18 cellular contexts compared by ENCODE assay signal in genomic region chr3:116176974-116177555, GRCh38.
DNase-seq lines count a peak whose midpoint lies in the region; ATAC-seq and TF ChIP-seq lines count a peak whose summit lies in the region.
"Had no signal": no experiment of that assay in that cellular context is flagged by ENCODE, and none has a peak within 500 bp of the region (broad histone marks: within the 10 kb centered on the region; RNA-seq: fewer than 3 reads in every experiment).

No MANE protein-coding gene starts in this region.

- no peaks in the 10 kb centered on the region for H3K36me3 ChIP-seq in SK-N-SH (replicated peaks in 1 of 2; ENCODE audit: control insufficient read depth in 1 of 2, insufficient read depth in 2 of 2, low read length in 1 of 2)
- H3K36me3 ChIP-seq: BE2C; BLaER1 treated with 17β-estradiol and CSF1 and Interleukin-3, amounts not matched to agents 10 nM and 100 nM; HAP-1 had no signal

- H3K27me3 ChIP-seq in SK-N-SH (ENCODE audit: insufficient read depth): no peaks in the 10 kb centered on the region
- H3K27me3 ChIP-seq: BE2C; BLaER1 treated with 17β-estradiol and CSF1 and Interleukin-3, amounts not matched to agents 10 nM and 100 nM had no signal

- no peaks in the 10 kb centered on the region for H3K79me2 ChIP-seq in SK-N-SH (ENCODE audit: insufficient read depth)

- DNase-seq in SK-N-SH: no peak
- DNase-seq in fibroblast of peridontal ligament (ENCODE audit: extremely low read depth): peak; percentile 36
- no peak for DNase-seq in mesothelial cell of epicardium (ENCODE audit: low spot score in 2 of 2, unreplicated experiment in 2 of 2)
- no peak for DNase-seq in activated CD4-positive, CD25-positive, alpha-beta regulatory T cell treated with anti-CD3 and anti-CD28 coated beads, Interleukin-2, amount 50 U/mL, for 72 hours
- DNase-seq in COLO829 (ENCODE audit: low spot score): no peak
- DNase-seq: ACHN; AML-193; BE2C; Caco-2; CD4-positive, alpha-beta T cell; DMS153; DND-41; GOT3; HFFc6 had no signal

- peak overlapping the region; percentile 31 for H3K27ac Mint-ChIP-seq in mesothelial cell of epicardium
- H3K27ac Mint-ChIP-seq: CD14-positive monocyte; CD4-positive, alpha-beta T cell; HFFc6 had no signal

- TF ChIP-seq CTCF in SK-N-SH (IDR thresholded peaks at IDR 0.05) (no peak), mesothelial cell of epicardium (IDR thresholded peaks at IDR 0.05; ENCODE audit: unreplicated experiment) (no peak)

- H3K27ac ChIP-seq in SK-N-SH (ENCODE audit: low read depth in 2 of 2, low read length in 1 of 2): peak overlapping the region; percentile 33 to 85; a peak in 2 of 4 replicates
- H3K27ac ChIP-seq: BLaER1 treated with 17β-estradiol and CSF1 and Interleukin-3, amounts not matched to agents 10 nM and 100 nM had no signal

- H3K9me3 Mint-ChIP-seq in mesothelial cell of epicardium: no peaks in the 10 kb centered on the region
- H3K9me3 Mint-ChIP-seq: CD4-positive, alpha-beta T cell had no signal

- no peaks in the 10 kb centered on the region; a peak in 1 of 4 replicates for H3K4me1 ChIP-seq in SK-N-SH (ENCODE audit: control insufficient read depth in 1 of 2, insufficient read depth in 2 of 2, low read depth in 1 of 2, low read length in 1 of 2)
- H3K4me1 ChIP-seq: BE2C, Caco-2, HAP-1 had no signal

- no peak for ATAC-seq in HG02884 (IDR thresholded peaks at IDR 0.05; ENCODE audit: unreplicated experiment)

- H4K20me1 ChIP-seq in SK-N-SH (ENCODE audit: insufficient read depth): no peaks in the 10 kb centered on the region
- H4K20me1 ChIP-seq: BLaER1 treated with 17β-estradiol and CSF1 and Interleukin-3, amounts not matched to agents 10 nM and 100 nM had no signal

- 5% methylated on average over 1 of the region's 1 CpG for WGBS in SK-N-SH (ENCODE audit: low lambda C conversion rate)

- no peaks in the 10 kb centered on the region for H3K9me3 ChIP-seq in SK-N-SH
- H3K9me3 ChIP-seq: BE2C; BLaER1 treated with 17β-estradiol and CSF1 and Interleukin-3, amounts not matched to agents 10 nM and 100 nM; Caco-2; HAP-1 had no signal

- H3K36me3 Mint-ChIP-seq in mesothelial cell of epicardium: no peaks in the 10 kb centered on the region
- H3K36me3 Mint-ChIP-seq: CD14-positive monocyte had no signal

- TF ChIP-seq RAD21 in SK-N-SH (IDR thresholded peaks at IDR 0.05; ENCODE audit: low read length): no peak

- no peak overlapping the region for H3K4me3 Mint-ChIP-seq in mesothelial cell of epicardium
- H3K4me3 Mint-ChIP-seq: CD14-positive monocyte; CD4-positive, alpha-beta T cell; HFFc6 had no signal

- CTCF ChIA-PET in SK-N-SH (lab: Yijun Ruan, JAX): no interaction called here

- H3K9me2 ChIP-seq in SK-N-SH: no peaks in the 10 kb centered on the region

- H2AFZ ChIP-seq in SK-N-SH (ENCODE audit: low read depth): no peak overlapping the region

- H3K4me2 ChIP-seq in SK-N-SH: no peak overlapping the region
- H3K4me2 ChIP-seq: BLaER1 treated with 17β-estradiol and CSF1 and Interleukin-3, amounts not matched to agents 10 nM and 100 nM had no signal

- peaks cover 9% of the 10 kb centered on the region for H3K4me1 Mint-ChIP-seq in mesothelial cell of epicardium
- H3K4me1 Mint-ChIP-seq: CD14-positive monocyte had no signal

- H3K27me3 Mint-ChIP-seq in mesothelial cell of epicardium (ENCODE audit: low read depth): no peaks in the 10 kb centered on the region
- H3K27me3 Mint-ChIP-seq: CD4-positive, alpha-beta T cell had no signal

- POLR2A ChIA-PET in SK-N-SH (lab: Yijun Ruan, JAX): no interaction called here

- H3K4me3 ChIP-seq in SK-N-SH (ENCODE audit: low read depth in 2 of 2, low read length in 1 of 2): no peak overlapping the region
- H3K4me3 ChIP-seq: BLaER1 treated with 17β-estradiol and CSF1 and Interleukin-3, amounts not matched to agents 10 nM and 100 nM; HAP-1 had no signal

- no peak for TF ChIP-seq EP300 in SK-N-SH (IDR thresholded peaks at IDR 0.05; ENCODE audit: borderline replicate concordance in 1 of 2, low read depth in 1 of 2, low read length in 1 of 2)

- H3K9ac ChIP-seq in SK-N-SH: no peak overlapping the region
- H3K9ac ChIP-seq: BLaER1 treated with 17β-estradiol and CSF1 and Interleukin-3, amounts not matched to agents 10 nM and 100 nM had no signal

- peaks cover 6% of the 10 kb centered on the region for H3F3A ChIP-seq in SK-N-SH (replicated peaks; ENCODE audit: insufficient read depth)

TF ChIP-seq in SK-N-SH, 30 proteins besides CTCF, POLR2A, EP300 and RAD21:
- TF ChIP-seq, protein P1, sequence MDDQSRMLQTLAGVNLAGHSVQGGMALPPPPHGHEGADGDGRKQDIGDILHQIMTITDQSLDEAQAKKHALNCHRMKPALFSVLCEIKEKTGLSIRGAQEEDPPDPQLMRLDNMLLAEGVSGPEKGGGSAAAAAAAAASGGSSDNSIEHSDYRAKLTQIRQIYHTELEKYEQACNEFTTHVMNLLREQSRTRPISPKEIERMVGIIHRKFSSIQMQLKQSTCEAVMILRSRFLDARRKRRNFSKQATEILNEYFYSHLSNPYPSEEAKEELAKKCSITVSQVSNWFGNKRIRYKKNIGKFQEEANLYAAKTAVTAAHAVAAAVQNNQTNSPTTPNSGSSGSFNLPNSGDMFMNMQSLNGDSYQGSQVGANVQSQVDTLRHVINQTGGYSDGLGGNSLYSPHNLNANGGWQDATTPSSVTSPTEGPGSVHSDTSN (IDR thresholded peaks at IDR 0.05): no peak
- no peak for TF ChIP-seq FOSL2 (IDR thresholded peaks at IDR 0.05; ENCODE audit: borderline replicate concordance, low read depth)
- no peak for TF ChIP-seq RXRA (IDR thresholded peaks at IDR 0.05; ENCODE audit: borderline replicate concordance, low read depth)
- TF ChIP-seq CHD2 (IDR thresholded peaks at IDR 0.05; ENCODE audit: low read length, partially characterized antibody): no peak
- no peak for TF ChIP-seq ELF1 (IDR thresholded peaks at IDR 0.05)
- TF ChIP-seq FOXJ3 (CRISPR knock-in tag; IDR thresholded peaks at IDR 0.05): no peak
- TF ChIP-seq RCOR1 (IDR thresholded peaks at IDR 0.05; ENCODE audit: low read length): no peak
- TF ChIP-seq, protein P2, sequence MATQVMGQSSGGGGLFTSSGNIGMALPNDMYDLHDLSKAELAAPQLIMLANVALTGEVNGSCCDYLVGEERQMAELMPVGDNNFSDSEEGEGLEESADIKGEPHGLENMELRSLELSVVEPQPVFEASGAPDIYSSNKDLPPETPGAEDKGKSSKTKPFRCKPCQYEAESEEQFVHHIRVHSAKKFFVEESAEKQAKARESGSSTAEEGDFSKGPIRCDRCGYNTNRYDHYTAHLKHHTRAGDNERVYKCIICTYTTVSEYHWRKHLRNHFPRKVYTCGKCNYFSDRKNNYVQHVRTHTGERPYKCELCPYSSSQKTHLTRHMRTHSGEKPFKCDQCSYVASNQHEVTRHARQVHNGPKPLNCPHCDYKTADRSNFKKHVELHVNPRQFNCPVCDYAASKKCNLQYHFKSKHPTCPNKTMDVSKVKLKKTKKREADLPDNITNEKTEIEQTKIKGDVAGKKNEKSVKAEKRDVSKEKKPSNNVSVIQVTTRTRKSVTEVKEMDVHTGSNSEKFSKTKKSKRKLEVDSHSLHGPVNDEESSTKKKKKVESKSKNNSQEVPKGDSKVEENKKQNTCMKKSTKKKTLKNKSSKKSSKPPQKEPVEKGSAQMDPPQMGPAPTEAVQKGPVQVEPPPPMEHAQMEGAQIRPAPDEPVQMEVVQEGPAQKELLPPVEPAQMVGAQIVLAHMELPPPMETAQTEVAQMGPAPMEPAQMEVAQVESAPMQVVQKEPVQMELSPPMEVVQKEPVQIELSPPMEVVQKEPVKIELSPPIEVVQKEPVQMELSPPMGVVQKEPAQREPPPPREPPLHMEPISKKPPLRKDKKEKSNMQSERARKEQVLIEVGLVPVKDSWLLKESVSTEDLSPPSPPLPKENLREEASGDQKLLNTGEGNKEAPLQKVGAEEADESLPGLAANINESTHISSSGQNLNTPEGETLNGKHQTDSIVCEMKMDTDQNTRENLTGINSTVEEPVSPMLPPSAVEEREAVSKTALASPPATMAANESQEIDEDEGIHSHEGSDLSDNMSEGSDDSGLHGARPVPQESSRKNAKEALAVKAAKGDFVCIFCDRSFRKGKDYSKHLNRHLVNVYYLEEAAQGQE (IDR thresholded peaks at IDR 0.05; ENCODE audit: low read depth, low read length): no peak
- TF ChIP-seq IRF3 (IDR thresholded peaks at IDR 0.05; ENCODE audit: low read depth, low read length): no peak
- TF ChIP-seq TAF1 (IDR thresholded peaks at IDR 0.05; ENCODE audit: borderline replicate concordance, low read depth, low read length): no peak
- TF ChIP-seq TCF12 (IDR thresholded peaks at IDR 0.05): no peak
- TF ChIP-seq NRF1 (IDR thresholded peaks at IDR 0.05; ENCODE audit: low read depth, low read length): no peak
- no peak for TF ChIP-seq EZH2phosphoT487 (IDR thresholded peaks at IDR 0.05; ENCODE audit: borderline replicate concordance, low read depth)
- TF ChIP-seq POLR2AphosphoS5 (IDR thresholded peaks at IDR 0.05; ENCODE audit: low read depth, low read length): no peak
- TF ChIP-seq FOXM1 (IDR thresholded peaks at IDR 0.05; ENCODE audit: low read depth): no peak
- TF ChIP-seq MEF2A (IDR thresholded peaks at IDR 0.05; ENCODE audit: borderline replicate concordance, low read depth): no peak
- no peak for TF ChIP-seq JUND (IDR thresholded peaks at IDR 0.05)
